8 cellular contexts compared by ENCODE assay signal in genomic region chr20:62643521-62644043, GRCh38. TPM values are rescaled to one million over a fixed set of nuclear protein-coding genes. Genes with fewer than 3 reads are reported as not detected.
A peak's percentile ranks its signal among the peaks of the same experiment; 100 is the strongest.
DNase-seq lines count a peak whose midpoint lies in the region; ATAC-seq and TF ChIP-seq lines count a peak whose summit lies in the region.

No MANE protein-coding gene starts in this region.

- TF ChIP-seq CTCF in AG09309 (IDR thresholded peaks at IDR 0.05; ENCODE audit: control insufficient read depth, insufficient read depth, low read depth, low read length, missing control alignments) (no peak), omental fat pad (IDR thresholded peaks at IDR 0.05) (no peak)

- H3K9me3 Mint-ChIP-seq in IgD-negative memory B cell (no peaks in the 10 kb centered on the region), naive B cell (no peaks in the 10 kb centered on the region)

- peak overlapping the region in 1 of 3 donors; percentile 45 for H3K27ac Mint-ChIP-seq in IgD-negative memory B cell
- peak overlapping the region in 1 of 6 donors; percentile 54 for H3K27ac Mint-ChIP-seq in naive B cell

- peaks cover 13 to 29% (median 14%) of the 10 kb centered on the region in 3 donors for H3K4me1 Mint-ChIP-seq in IgD-negative memory B cell
- H3K4me1 Mint-ChIP-seq in naive B cell = peaks cover 16 to 18% (median 16%) of the 10 kb centered on the region in 3 donors

- H3K27me3 Mint-ChIP-seq in IgD-negative memory B cell (no peaks in the 10 kb centered on the region), naive B cell (peaks cover 0 to 5% (median 5%) of the 10 kb centered on the region in 3 donors)

- ATAC-seq in naive B cell (ENCODE audit: low read depth in 2 of 2) (no peak), omental fat pad (ENCODE audit: low FRiP score) (no peak)

- DNase-seq in AG09309 (ENCODE audit: low read depth) = no peak
- DNase-seq in cerebellum (ENCODE audit: low spot score) = peak; percentile 15
- DNase-seq in naive B cell = no peak
- no peak for DNase-seq in SK-N-DZ (ENCODE audit: low spot score)
- DNase-seq in omental fat pad (ENCODE audit: low spot score) = no peak
- no peak for DNase-seq in NCI-H226
- DNase-seq in medulla oblongata (ENCODE audit: extremely low spot score) = no peak

- H3K4me3 Mint-ChIP-seq in IgD-negative memory B cell (peak overlapping the region; percentile 16 to 81 (median 76)), naive B cell (peak overlapping the region; percentile 52 to 84 (median 76))

- H3K36me3 Mint-ChIP-seq in IgD-negative memory B cell = no peaks in the 10 kb centered on the region
- no peaks in the 10 kb centered on the region for H3K36me3 Mint-ChIP-seq in naive B cell

- peak overlapping the region; percentile 27 for H3K4me3 ChIP-seq in AG09309 (ENCODE audit: control insufficient read depth, low read depth, low read length)

RNA-seq across cellular contexts. Expression of gene SLCO4A1, which starts 1.3 kb away (rescaled TPM):
- polyA plus RNA-seq in IgD-negative memory B cell = 3.4 TPM
- 2.1 TPM for total RNA-seq in cerebellum
- polyA plus RNA-seq in naive B cell (ENCODE audit: low read depth in 6 of 6) = 1 to 10 TPM in 3 of 6 donors, under 1 TPM in 3; 0.29 to 4.6 (median 0.91) TPM
- 12.0 and 18.7 TPM in 2 replicates for polyA plus RNA-seq in SK-N-DZ (2014; cell fraction: cytosol; rRNA removed)
- 32.1 and 36.3 TPM in 2 replicates for polyA plus RNA-seq in SK-N-DZ (2014; cell fraction: nucleus; rRNA removed)
- 10 to 100 TPM; 26.1 to 67.4 (median 55.6) TPM for total RNA-seq in omental fat pad
